In genomic region chr11:117097567-117098268, GRCh38 we compare ENCODE assay signal across 8 cellular contexts. TPM values are rescaled to one million over a fixed set of nuclear protein-coding genes. Genes with fewer than 3 reads are reported as not detected.
A peak's percentile ranks its signal among the peaks of the same experiment; 100 is the strongest.
DNase-seq lines count a peak whose midpoint lies in the region; ATAC-seq and TF ChIP-seq lines count a peak whose summit lies in the region.

No MANE protein-coding gene starts in this region.

- no peaks in the 10 kb centered on the region for H3K27me3 Mint-ChIP-seq in endodermal cell (ENCODE audit: insufficient read depth)

- H3K27me3 ChIP-seq in endodermal cell (ENCODE audit: control insufficient read depth, insufficient read depth, low read length, poor library complexity, severe bottlenecking) (no peaks in the 10 kb centered on the region), mucosa of rectum (ENCODE audit: control insufficient read depth in 2 of 2, insufficient read depth in 2 of 2, low read length in 2 of 2) (no peaks in the 10 kb centered on the region), testis (no peaks in the 10 kb centered on the region)

- DNase-seq in ELF-1 (ENCODE audit: low read depth, low spot score) (peak; percentile 51), endodermal cell (peak; percentile 79), testis (peak; percentile 58), SHP77 (lab: John Stamatoyannopoulos, UW) (no peak)
- DNase-seq in activated CD4-positive, alpha-beta T cell treated with anti-CD3 and anti-CD28 coated beads, Interleukin-2, amount 50 U/mL, for 48 hours: peak; percentile 29 to 41

- H3K36me3 ChIP-seq in endodermal cell (ENCODE audit: control insufficient read depth, insufficient read depth, low read length) (peaks cover 9% of the 10 kb centered on the region), mucosa of rectum (ENCODE audit: control insufficient read depth in 2 of 2, insufficient read depth in 2 of 2, low read length in 2 of 2) (no peaks in the 10 kb centered on the region), testis (ENCODE audit: low read depth, missing control alignments) (no peaks in the 10 kb centered on the region)

- ATAC-seq in GM21529 (IDR thresholded peaks at IDR 0.05; ENCODE audit: unreplicated experiment): peak; percentile 22

- no peak for TF ChIP-seq RAD21 in Ishikawa (IDR thresholded peaks at IDR 0.05; ENCODE audit: low read depth)

- peak overlapping the region; percentile 98 for H3K4me3 Mint-ChIP-seq in endodermal cell

- peaks cover 2% of the 10 kb centered on the region for H3K36me3 Mint-ChIP-seq in endodermal cell (ENCODE audit: low read depth)

- intact Hi-C loops in testis (cut with DNase I; ENCODE audit: low total_unique reads): no loop called here

- no peaks in the 10 kb centered on the region for H3K9me3 ChIP-seq in endodermal cell (ENCODE audit: control insufficient read depth, low read length)
- H3K9me3 ChIP-seq in mucosa of rectum (ENCODE audit: control insufficient read depth in 2 of 2, low read length in 2 of 2): no peaks in the 10 kb centered on the region
- no peaks in the 10 kb centered on the region for H3K9me3 ChIP-seq in testis

- H3K4me1 ChIP-seq in endodermal cell (ENCODE audit: control insufficient read depth, insufficient read depth, low read length) (peaks cover 10% of the 10 kb centered on the region), mucosa of rectum (ENCODE audit: control insufficient read depth in 2 of 2, insufficient read depth in 2 of 2, low read length in 2 of 2) (peaks cover 28 to 33% of the 10 kb centered on the region in 2 donors), testis (peaks cover 35% of the 10 kb centered on the region)

- H3K4me3 ChIP-seq in endodermal cell (ENCODE audit: low read length) (peak overlapping the region; percentile 97), mucosa of rectum (ENCODE audit: low read length in 2 of 2) (peak overlapping the region; percentile 84 to 91), testis (peak overlapping the region; percentile 73 to 99)

- TF ChIP-seq CTCF in endodermal cell (conservative IDR thresholded peaks at IDR 0.05) (no peak), testis (IDR thresholded peaks at IDR 0.05) (no peak)

- no peak for TF ChIP-seq EP300 in Ishikawa (IDR thresholded peaks at IDR 0.05; ENCODE audit: borderline replicate concordance)

- no peaks in the 10 kb centered on the region for H3K9me3 Mint-ChIP-seq in endodermal cell

- 0 to 1% methylated on average over 21 to 62 of the region's 62 CpGs for WGBS in endodermal cell (ENCODE audit: insufficient coverage in 1 of 2, insufficient read length in 1 of 2), 2 experiments
- WGBS in testis, 2 donors: 0 to 2% methylated on average over 30 to 59 of the region's 62 CpGs

- H3K27ac ChIP-seq in endodermal cell (ENCODE audit: low read depth, low read length) (peak overlapping the region; percentile 69), mucosa of rectum (ENCODE audit: low read depth in 2 of 2, low read length in 2 of 2) (peak overlapping the region; percentile 86 to 89), testis (peak overlapping the region; percentile 90 to 98)

- TF ChIP-seq POLR2A in testis (IDR thresholded peaks at IDR 0.05): no peak

- H3K9ac ChIP-seq in endodermal cell (ENCODE audit: extremely low read depth, low read length, poor library complexity, severe bottlenecking): peak overlapping the region; percentile 91
- H3K9ac ChIP-seq in mucosa of rectum (ENCODE audit: low read depth in 1 of 2, low read length in 2 of 2): peak overlapping the region; percentile 89 to 91

- peak overlapping the region; percentile 97 for H3K27ac Mint-ChIP-seq in endodermal cell

- peaks cover 55% of the 10 kb centered on the region for H3K4me1 Mint-ChIP-seq in endodermal cell

TF ChIP-seq in Ishikawa, 13 proteins besides CTCF, POLR2A, EP300 and RAD21:
- 0 out of 2 replicates have a peak, but pooled peaks have one; percentile 28 for TF ChIP-seq ZBTB7A (IDR thresholded peaks at IDR 0.05; ENCODE audit: low read depth)
- no peak; the same call in 1 of the 2 replicates for TF ChIP-seq MAX (IDR thresholded peaks at IDR 0.05)
TF ChIP-seq in Ishikawa: peak in this region for 1.

RNA-seq across cellular contexts. Expression of gene SIK3, which starts 0.5 kb away (rescaled TPM):
- total RNA-seq in endodermal cell (10 to 100 TPM; 37.2 to 43.5 TPM), testis (100 to 1,000 TPM; 123 to 125 TPM)
- polyA plus RNA-seq in endodermal cell (2013, experiment 1 of 2): 19.5 TPM
- 19.3 TPM for polyA plus RNA-seq in endodermal cell (2013, experiment 2 of 2)
- polyA plus RNA-seq in testis (ENCODE audit: insufficient read depth, low read depth, low replicate concordance): 112 TPM

RNA-seq across cellular contexts. Expression of gene PAFAH1B2, which starts 46.4 kb away (rescaled TPM):
- total RNA-seq in endodermal cell (100 to 1,000 TPM; 114 to 115 TPM), testis (100 to 1,000 TPM; 150 to 156 TPM)
- 70.0 TPM for polyA plus RNA-seq in endodermal cell (2013, experiment 1 of 2)
- 63.5 TPM for polyA plus RNA-seq in endodermal cell (2013, experiment 2 of 2)
- 66.5 TPM for polyA plus RNA-seq in testis (ENCODE audit: insufficient read depth, low read depth, low replicate concordance)

Comparison
In these comparisons a context has a peak if more than half of its experiments do, and no peak if none do; other contexts are left out.
1. DNase-seq: peak in ELF-1 (single experiment), activated CD4-positive, alpha-beta T cell treated with anti-CD3 and anti-CD28 coated beads, Interleukin-2, amount 50 U/mL, for 48 hours (2 of 2), endodermal cell (single experiment) and testis (single experiment); none in SHP77 (0 of 2).
2. Peak in every context shown above with its lines, with median percentiles within 50 percentile points of each other: H3K27ac ChIP-seq and H3K4me3 ChIP-seq.